ENCODE assay signal across 12 cellular contexts in the genomic region with DNA sequence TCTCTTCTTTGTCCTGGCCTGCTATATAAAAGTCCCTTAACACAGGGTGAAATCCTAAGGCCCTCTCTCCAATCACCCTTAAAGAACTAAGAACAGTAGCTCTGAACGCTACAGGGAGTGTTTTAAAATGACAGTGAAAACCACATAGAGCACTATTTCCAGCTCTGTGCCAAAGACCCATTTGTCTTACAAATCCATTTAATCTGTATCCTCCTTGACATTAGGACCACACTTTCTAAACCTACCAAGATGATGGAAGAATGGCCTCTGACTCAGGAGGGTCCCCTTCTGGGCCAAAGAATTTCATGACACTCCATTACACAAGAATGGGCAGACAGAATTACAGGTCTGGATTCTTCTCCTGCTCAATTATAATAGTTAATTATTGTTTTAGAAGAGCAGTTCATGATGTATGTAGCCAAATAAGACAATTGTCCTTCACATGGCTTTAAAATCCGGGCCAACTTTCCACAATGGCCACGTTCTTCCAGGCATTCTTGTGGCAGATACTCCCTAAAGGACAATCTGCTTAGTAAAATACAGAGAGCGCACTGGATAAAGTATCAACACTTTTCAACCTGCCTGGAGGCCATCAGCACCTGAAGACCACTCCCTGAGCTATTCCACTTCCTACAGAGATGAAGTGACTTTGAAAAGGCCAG.
DNase-seq lines count a peak whose midpoint lies in the region; ATAC-seq and TF ChIP-seq lines count a peak whose summit lies in the region.
"Had no signal": no experiment of that assay in that cellular context is flagged by ENCODE, and none has a peak within 500 bp of the region (broad histone marks: within the 10 kb centered on the region; RNA-seq: fewer than 3 reads in every experiment).

No MANE protein-coding gene starts in this region.

- peaks cover 55% of the 10 kb centered on the region for H3K36me3 Mint-ChIP-seq in dendritic cell treated with granulocyte-macrophage colony-stimulating factor and Interleukin-4, amounts not matched to agents 40 ng/mL and 50 ng/mL, for 4 days (ENCODE audit: low read depth)

- H3K27ac Mint-ChIP-seq in dendritic cell treated with granulocyte-macrophage colony-stimulating factor and Interleukin-4, amounts not matched to agents 40 ng/mL and 50 ng/mL, for 4 days: peak overlapping the region; percentile 61

- in situ Hi-C loops in gastrocnemius medialis (cut with MboI; ENCODE audit: low sequenced_read_pairs in 4 of 4): no loop called here

- ATAC-seq in left ventricle myocardium superior: no peak
- ATAC-seq in HG03432 (IDR thresholded peaks at IDR 0.05; ENCODE audit: unreplicated experiment): peak; percentile 21
- ATAC-seq in gastrocnemius medialis: no peak
- ATAC-seq: body of pancreas, heart right ventricle had no signal

- intact Hi-C loops in left ventricle myocardium inferior (cut with micrococcal nuclease) (no loop called here), left ventricle myocardium superior (cut with micrococcal nuclease) (no loop called here), gastrocnemius medialis (cut with DNase I; ENCODE audit: low total_unique reads) (no loop called here)
- intact Hi-C loops in dendritic cell treated with granulocyte-macrophage colony-stimulating factor and Interleukin-4, amounts not matched to agents 40 ng/mL and 50 ng/mL, for 4 days (cut with micrococcal nuclease): loop anchor here (5.0 to 10.0 kb wide), 2 partner anchors 36 to 139 kb away; no protein-coding TSS in a partner anchor

- peaks cover 68% of the 10 kb centered on the region for H3K4me1 Mint-ChIP-seq in dendritic cell treated with granulocyte-macrophage colony-stimulating factor and Interleukin-4, amounts not matched to agents 40 ng/mL and 50 ng/mL, for 4 days (ENCODE audit: low read depth)

- H3K27me3 ChIP-seq in left ventricle myocardium inferior (ENCODE audit: low read depth) (no peaks in the 10 kb centered on the region), gastrocnemius medialis (no peaks in the 10 kb centered on the region)
- H3K27me3 ChIP-seq: body of pancreas, heart right ventricle, thyroid gland had no signal

- TF ChIP-seq CTCF in left ventricle myocardium inferior (IDR thresholded peaks at IDR 0.05; ENCODE audit: borderline replicate concordance) (no peak), gastrocnemius medialis (IDR thresholded peaks at IDR 0.05 in 4 of 5, conservative IDR thresholded peaks at IDR 0.05 in 1 of 5) (no peak)

- H3K27me3 Mint-ChIP-seq in dendritic cell treated with granulocyte-macrophage colony-stimulating factor and Interleukin-4, amounts not matched to agents 40 ng/mL and 50 ng/mL, for 4 days: no peaks in the 10 kb centered on the region

- no peaks in the 10 kb centered on the region for H3K9me3 Mint-ChIP-seq in dendritic cell treated with granulocyte-macrophage colony-stimulating factor and Interleukin-4, amounts not matched to agents 40 ng/mL and 50 ng/mL, for 4 days

- H3K4me3 Mint-ChIP-seq in dendritic cell treated with granulocyte-macrophage colony-stimulating factor and Interleukin-4, amounts not matched to agents 40 ng/mL and 50 ng/mL, for 4 days: no peak overlapping the region

- peak overlapping the region; percentile 23 for H3K27ac ChIP-seq in left ventricle myocardium inferior (replicated peaks)
- H3K27ac ChIP-seq in gastrocnemius medialis: no peak overlapping the region
- H3K27ac ChIP-seq: body of pancreas had no signal

- no peak overlapping the region for H3K4me3 ChIP-seq in left ventricle myocardium inferior
- no peak overlapping the region for H3K4me3 ChIP-seq in gastrocnemius medialis
- H3K4me3 ChIP-seq: body of pancreas, heart right ventricle, lung, thyroid gland had no signal

- H3K9me3 ChIP-seq in left ventricle myocardium inferior (replicated peaks): no peaks in the 10 kb centered on the region
- no peaks in the 10 kb centered on the region for H3K9me3 ChIP-seq in gastrocnemius medialis
- H3K9me3 ChIP-seq: body of pancreas, heart right ventricle, thyroid gland had no signal

- peaks cover 3% of the 10 kb centered on the region for H3K36me3 ChIP-seq in left ventricle myocardium inferior
- no peaks in the 10 kb centered on the region for H3K36me3 ChIP-seq in gastrocnemius medialis
- H3K36me3 ChIP-seq: thyroid gland had no signal

- DNase-seq in left ventricle myocardium inferior (no peak), left ventricle myocardium superior (no peak), NCI-H82 treated with DMSO at 0.1 percent for 48 hours (lab: John Stamatoyannopoulos, UW; ENCODE audit: unreplicated experiment) (no peak), activated gamma-delta T cell treated with Interleukin-2 at 50 U/mL for 16 hours (no peak), occipital lobe (lab: John Stamatoyannopoulos, UW) (no peak), gastrocnemius medialis (no peak)
- DNase-seq: body of pancreas, heart right ventricle, thyroid gland had no signal

- H3K4me1 ChIP-seq in left ventricle myocardium inferior (peaks cover 61% of the 10 kb centered on the region), gastrocnemius medialis (peaks cover 33 to 43% of the 10 kb centered on the region in 2 donors)

- no peak for TF ChIP-seq POLR2A in gastrocnemius medialis (IDR thresholded peaks at IDR 0.05)
